1 cellular context compared by ENCODE assay signal in the genomic region with DNA sequence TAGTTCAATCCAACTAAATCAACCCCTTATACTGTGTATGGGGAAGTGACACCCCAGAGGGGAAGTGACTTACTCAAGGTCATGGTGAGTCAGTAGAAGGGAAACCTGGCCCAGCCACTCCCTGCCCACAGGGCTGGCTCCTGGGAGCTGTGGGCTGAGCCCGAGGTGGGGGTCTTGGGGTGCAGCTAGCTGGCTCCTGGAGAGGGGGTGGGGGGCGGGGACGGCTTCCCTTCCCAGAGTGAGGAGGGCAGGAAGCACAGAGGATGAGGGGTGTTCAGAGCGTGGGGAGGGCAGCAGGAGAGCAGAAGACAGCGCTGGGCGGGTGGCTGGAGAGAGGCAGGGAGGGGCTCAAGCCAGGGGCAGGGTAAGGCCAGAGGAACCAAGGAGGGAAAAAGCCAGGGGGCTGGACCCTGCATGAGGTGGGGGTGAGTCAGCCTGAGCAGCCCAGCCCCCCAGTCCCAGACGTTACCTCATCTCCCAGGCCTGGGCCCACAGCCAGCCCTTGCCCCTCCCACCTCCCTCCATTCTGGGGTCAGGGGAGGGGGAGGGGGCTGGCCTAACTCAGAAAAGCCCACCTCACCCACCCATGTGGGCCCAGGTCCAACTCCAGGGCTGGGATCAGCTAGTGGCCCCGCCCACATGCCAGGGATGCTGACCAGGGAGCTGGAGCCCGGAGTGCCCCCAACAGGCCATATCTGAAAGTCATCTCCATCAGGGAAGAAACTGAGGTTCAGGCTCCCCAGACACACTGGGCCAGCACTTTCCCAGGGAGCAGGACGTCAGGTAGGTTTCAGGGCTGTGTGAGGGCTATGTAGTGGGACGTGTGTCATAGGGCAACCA.
A peak's percentile ranks its signal among the peaks of the same experiment; 100 is the strongest.
TF ChIP-seq lines count a peak whose summit lies in the region.

No MANE protein-coding gene starts in this region.

TF ChIP-seq in HEK293, 187 proteins besides CTCF, POLR2A, EP300 and RAD21 (continued from another document and continues in another):
- TF ChIP-seq, protein P1, sequence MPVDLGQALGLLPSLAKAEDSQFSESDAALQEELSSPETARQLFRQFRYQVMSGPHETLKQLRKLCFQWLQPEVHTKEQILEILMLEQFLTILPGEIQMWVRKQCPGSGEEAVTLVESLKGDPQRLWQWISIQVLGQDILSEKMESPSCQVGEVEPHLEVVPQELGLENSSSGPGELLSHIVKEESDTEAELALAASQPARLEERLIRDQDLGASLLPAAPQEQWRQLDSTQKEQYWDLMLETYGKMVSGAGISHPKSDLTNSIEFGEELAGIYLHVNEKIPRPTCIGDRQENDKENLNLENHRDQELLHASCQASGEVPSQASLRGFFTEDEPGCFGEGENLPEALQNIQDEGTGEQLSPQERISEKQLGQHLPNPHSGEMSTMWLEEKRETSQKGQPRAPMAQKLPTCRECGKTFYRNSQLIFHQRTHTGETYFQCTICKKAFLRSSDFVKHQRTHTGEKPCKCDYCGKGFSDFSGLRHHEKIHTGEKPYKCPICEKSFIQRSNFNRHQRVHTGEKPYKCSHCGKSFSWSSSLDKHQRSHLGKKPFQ (tag by site-specific recombination; IDR thresholded peaks at IDR 0.05) = no peak
- TF ChIP-seq, protein P2, sequence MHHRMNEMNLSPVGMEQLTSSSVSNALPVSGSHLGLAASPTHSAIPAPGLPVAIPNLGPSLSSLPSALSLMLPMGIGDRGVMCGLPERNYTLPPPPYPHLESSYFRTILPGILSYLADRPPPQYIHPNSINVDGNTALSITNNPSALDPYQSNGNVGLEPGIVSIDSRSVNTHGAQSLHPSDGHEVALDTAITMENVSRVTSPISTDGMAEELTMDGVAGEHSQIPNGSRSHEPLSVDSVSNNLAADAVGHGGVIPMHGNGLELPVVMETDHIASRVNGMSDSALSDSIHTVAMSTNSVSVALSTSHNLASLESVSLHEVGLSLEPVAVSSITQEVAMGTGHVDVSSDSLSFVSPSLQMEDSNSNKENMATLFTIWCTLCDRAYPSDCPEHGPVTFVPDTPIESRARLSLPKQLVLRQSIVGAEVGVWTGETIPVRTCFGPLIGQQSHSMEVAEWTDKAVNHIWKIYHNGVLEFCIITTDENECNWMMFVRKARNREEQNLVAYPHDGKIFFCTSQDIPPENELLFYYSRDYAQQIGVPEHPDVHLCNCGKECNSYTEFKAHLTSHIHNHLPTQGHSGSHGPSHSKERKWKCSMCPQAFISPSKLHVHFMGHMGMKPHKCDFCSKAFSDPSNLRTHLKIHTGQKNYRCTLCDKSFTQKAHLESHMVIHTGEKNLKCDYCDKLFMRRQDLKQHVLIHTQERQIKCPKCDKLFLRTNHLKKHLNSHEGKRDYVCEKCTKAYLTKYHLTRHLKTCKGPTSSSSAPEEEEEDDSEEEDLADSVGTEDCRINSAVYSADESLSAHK (tag by site-specific recombination; IDR thresholded peaks at IDR 0.05) = no peak
- TF ChIP-seq, protein P3, sequence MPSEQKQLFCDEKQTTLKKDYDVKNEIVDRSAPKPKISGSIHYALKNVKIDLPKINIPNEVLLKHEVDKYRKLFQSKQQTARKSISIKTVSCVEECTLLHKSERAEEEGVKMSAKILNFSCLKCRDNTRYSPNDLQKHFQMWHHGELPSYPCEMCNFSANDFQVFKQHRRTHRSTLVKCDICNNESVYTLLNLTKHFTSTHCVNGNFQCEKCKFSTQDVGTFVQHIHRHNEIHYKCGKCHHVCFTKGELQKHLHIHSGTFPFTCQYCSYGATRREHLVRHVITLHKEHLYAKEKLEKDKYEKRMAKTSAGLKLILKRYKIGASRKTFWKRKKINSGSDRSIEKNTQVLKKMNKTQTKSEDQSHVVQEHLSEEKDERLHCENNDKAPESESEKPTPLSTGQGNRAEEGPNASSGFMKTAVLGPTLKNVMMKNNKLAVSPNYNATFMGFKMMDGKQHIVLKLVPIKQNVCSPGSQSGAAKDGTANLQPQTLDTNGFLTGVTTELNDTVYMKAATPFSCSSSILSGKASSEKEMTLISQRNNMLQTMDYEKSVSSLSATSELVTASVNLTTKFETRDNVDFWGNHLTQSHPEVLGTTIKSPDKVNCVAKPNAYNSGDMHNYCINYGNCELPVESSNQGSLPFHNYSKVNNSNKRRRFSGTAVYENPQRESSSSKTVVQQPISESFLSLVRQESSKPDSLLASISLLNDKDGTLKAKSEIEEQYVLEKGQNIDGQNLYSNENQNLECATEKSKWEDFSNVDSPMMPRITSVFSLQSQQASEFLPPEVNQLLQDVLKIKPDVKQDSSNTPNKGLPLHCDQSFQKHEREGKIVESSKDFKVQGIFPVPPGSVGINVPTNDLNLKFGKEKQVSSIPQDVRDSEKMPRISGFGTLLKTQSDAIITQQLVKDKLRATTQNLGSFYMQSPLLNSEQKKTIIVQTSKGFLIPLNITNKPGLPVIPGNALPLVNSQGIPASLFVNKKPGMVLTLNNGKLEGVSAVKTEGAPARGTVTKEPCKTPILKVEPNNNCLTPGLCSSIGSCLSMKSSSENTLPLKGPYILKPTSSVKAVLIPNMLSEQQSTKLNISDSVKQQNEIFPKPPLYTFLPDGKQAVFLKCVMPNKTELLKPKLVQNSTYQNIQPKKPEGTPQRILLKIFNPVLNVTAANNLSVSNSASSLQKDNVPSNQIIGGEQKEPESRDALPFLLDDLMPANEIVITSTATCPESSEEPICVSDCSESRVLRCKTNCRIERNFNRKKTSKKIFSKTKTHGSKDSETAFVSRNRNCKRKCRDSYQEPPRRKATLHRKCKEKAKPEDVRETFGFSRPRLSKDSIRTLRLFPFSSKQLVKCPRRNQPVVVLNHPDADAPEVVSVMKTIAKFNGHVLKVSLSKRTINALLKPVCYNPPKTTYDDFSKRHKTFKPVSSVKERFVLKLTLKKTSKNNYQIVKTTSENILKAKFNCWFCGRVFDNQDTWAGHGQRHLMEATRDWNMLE (tag by site-specific recombination; conservative IDR thresholded peaks at IDR 0.05; ENCODE audit: low read depth) = no peak
- TF ChIP-seq, protein P4, sequence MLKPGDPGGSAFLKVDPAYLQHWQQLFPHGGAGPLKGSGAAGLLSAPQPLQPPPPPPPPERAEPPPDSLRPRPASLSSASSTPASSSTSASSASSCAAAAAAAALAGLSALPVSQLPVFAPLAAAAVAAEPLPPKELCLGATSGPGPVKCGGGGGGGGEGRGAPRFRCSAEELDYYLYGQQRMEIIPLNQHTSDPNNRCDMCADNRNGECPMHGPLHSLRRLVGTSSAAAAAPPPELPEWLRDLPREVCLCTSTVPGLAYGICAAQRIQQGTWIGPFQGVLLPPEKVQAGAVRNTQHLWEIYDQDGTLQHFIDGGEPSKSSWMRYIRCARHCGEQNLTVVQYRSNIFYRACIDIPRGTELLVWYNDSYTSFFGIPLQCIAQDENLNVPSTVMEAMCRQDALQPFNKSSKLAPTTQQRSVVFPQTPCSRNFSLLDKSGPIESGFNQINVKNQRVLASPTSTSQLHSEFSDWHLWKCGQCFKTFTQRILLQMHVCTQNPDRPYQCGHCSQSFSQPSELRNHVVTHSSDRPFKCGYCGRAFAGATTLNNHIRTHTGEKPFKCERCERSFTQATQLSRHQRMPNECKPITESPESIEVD (tag by site-specific recombination; IDR thresholded peaks at IDR 0.05) = no peak
- TF ChIP-seq ZNF37A (tag by site-specific recombination; IDR thresholded peaks at IDR 0.05) (no peak), EGR2 (tag by site-specific recombination; IDR thresholded peaks at IDR 0.05; ENCODE audit: low read depth) (peak; percentile 62), ZNF292 (tag by site-specific recombination; IDR thresholded peaks at IDR 0.05; ENCODE audit: borderline replicate concordance, low read depth) (no peak), ZNF549 (tag by site-specific recombination; IDR thresholded peaks at IDR 0.05) (no peak), ZSCAN30 (tag by site-specific recombination; IDR thresholded peaks at IDR 0.05) (no peak), ZBTB1 (tag by site-specific recombination; IDR thresholded peaks at IDR 0.05) (no peak), ZNF133 (tag by site-specific recombination; IDR thresholded peaks at IDR 0.05) (no peak), ZBTB20 (tag by site-specific recombination; IDR thresholded peaks at IDR 0.05) (no peak), ZNF548 (tag by site-specific recombination; IDR thresholded peaks at IDR 0.05) (no peak), ZNF112 (tag by site-specific recombination; IDR thresholded peaks at IDR 0.05) (no peak), ZNF404 (tag by site-specific recombination; IDR thresholded peaks at IDR 0.05) (no peak), ZFHX2 (tag by site-specific recombination; conservative IDR thresholded peaks at IDR 0.05) (peak; percentile 68), ZBTB8A (tag by site-specific recombination; IDR thresholded peaks at IDR 0.05) (no peak), KLF8 (tag by site-specific recombination; IDR thresholded peaks at IDR 0.05) (no peak), ZNF366 (tag by site-specific recombination; conservative IDR thresholded peaks at IDR 0.05) (peak; percentile 87), ZNF184 (tag by site-specific recombination; IDR thresholded peaks at IDR 0.05) (no peak), ZNF416 (tag by site-specific recombination; IDR thresholded peaks at IDR 0.05) (no peak), ZNF792 (tag by site-specific recombination; IDR thresholded peaks at IDR 0.05) (no peak), KLF9 (tag by site-specific recombination; IDR thresholded peaks at IDR 0.05; ENCODE audit: low read depth) (peak; percentile 87), ZEB2 (tag by site-specific recombination; IDR thresholded peaks at IDR 0.05) (no peak; the same call in 1 of the 2 replicates), SP3 (tag by site-specific recombination; IDR thresholded peaks at IDR 0.05) (peak; percentile 79), ZNF776 (tag by site-specific recombination; IDR thresholded peaks at IDR 0.05; ENCODE audit: borderline replicate concordance) (no peak), ZNF211 (tag by site-specific recombination; IDR thresholded peaks at IDR 0.05; ENCODE audit: low read depth) (no peak), KLF10 (tag by site-specific recombination; IDR thresholded peaks at IDR 0.05) (peak; percentile 71), ZNF501 (tag by site-specific recombination; IDR thresholded peaks at IDR 0.05) (no peak), ZBTB17 (tag by site-specific recombination; IDR thresholded peaks at IDR 0.05) (no peak), GLI2 (tag by site-specific recombination; IDR thresholded peaks at IDR 0.05; ENCODE audit: borderline replicate concordance, low read depth) (no peak), TCF7L2 (IDR thresholded peaks at IDR 0.05; ENCODE audit: borderline replicate concordance, low read depth, low read length) (no peak), SCRT1 (tag by site-specific recombination; IDR thresholded peaks at IDR 0.05; ENCODE audit: borderline replicate concordance) (no peak), ZNF571 (tag by site-specific recombination; IDR thresholded peaks at IDR 0.05) (no peak), ZNF350 (tag by site-specific recombination; IDR thresholded peaks at IDR 0.05) (no peak)
- TF ChIP-seq, protein P5, sequence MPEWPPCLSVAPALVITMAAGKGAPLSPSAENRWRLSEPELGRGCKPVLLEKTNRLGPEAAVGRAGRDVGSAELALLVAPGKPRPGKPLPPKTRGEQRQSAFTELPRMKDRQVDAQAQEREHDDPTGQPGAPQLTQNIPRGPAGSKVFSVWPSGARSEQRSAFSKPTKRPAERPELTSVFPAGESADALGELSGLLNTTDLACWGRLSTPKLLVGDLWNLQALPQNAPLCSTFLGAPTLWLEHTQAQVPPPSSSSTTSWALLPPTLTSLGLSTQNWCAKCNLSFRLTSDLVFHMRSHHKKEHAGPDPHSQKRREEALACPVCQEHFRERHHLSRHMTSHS (tag by site-specific recombination; IDR thresholded peaks at IDR 0.05) = no peak
- TF ChIP-seq, protein P6, sequence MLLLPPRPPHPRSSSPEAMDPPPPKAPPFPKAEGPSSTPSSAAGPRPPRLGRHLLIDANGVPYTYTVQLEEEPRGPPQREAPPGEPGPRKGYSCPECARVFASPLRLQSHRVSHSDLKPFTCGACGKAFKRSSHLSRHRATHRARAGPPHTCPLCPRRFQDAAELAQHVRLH (tag by site-specific recombination; IDR thresholded peaks at IDR 0.05) = no peak
- TF ChIP-seq, protein P7, sequence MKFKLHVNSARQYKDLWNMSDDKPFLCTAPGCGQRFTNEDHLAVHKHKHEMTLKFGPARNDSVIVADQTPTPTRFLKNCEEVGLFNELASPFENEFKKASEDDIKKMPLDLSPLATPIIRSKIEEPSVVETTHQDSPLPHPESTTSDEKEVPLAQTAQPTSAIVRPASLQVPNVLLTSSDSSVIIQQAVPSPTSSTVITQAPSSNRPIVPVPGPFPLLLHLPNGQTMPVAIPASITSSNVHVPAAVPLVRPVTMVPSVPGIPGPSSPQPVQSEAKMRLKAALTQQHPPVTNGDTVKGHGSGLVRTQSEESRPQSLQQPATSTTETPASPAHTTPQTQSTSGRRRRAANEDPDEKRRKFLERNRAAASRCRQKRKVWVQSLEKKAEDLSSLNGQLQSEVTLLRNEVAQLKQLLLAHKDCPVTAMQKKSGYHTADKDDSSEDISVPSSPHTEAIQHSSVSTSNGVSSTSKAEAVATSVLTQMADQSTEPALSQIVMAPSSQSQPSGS (tag by site-specific recombination; IDR thresholded peaks at IDR 0.05; ENCODE audit: low read depth) = no peak
- TF ChIP-seq, protein P8, sequence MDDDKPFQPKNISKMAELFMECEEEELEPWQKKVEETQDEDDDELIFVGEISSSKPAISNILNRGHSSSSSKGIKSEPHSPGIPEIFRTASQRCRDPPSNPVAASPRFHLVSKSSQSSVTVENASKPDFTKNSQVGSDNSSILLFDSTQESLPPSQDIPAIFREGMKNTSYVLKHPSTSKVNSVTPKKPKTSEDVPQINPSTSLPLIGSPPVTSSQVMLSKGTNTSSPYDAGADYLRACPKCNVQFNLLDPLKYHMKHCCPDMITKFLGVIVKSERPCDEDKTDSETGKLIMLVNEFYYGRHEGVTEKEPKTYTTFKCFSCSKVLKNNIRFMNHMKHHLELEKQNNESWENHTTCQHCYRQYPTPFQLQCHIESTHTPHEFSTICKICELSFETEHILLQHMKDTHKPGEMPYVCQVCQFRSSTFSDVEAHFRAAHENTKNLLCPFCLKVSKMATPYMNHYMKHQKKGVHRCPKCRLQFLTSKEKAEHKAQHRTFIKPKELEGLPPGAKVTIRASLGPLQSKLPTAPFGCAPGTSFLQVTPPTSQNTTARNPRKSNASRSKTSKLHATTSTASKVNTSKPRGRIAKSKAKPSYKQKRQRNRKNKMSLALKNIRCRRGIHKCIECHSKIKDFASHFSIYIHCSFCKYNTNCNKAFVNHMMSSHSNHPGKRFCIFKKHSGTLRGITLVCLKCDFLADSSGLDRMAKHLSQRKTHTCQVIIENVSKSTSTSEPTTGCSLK (tag by site-specific recombination; IDR thresholded peaks at IDR 0.05) = no peak
- TF ChIP-seq, protein P9, sequence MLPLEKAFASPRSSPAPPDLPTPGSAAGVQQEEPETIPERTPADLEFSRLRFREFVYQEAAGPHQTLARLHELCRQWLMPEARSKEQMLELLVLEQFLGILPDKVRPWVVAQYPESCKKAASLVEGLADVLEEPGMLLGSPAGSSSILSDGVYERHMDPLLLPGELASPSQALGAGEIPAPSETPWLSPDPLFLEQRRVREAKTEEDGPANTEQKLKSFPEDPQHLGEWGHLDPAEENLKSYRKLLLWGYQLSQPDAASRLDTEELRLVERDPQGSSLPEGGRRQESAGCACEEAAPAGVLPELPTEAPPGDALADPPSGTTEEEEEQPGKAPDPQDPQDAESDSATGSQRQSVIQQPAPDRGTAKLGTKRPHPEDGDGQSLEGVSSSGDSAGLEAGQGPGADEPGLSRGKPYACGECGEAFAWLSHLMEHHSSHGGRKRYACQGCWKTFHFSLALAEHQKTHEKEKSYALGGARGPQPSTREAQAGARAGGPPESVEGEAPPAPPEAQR (tag by site-specific recombination; IDR thresholded peaks at IDR 0.05) = no peak
- TF ChIP-seq, protein P10, sequence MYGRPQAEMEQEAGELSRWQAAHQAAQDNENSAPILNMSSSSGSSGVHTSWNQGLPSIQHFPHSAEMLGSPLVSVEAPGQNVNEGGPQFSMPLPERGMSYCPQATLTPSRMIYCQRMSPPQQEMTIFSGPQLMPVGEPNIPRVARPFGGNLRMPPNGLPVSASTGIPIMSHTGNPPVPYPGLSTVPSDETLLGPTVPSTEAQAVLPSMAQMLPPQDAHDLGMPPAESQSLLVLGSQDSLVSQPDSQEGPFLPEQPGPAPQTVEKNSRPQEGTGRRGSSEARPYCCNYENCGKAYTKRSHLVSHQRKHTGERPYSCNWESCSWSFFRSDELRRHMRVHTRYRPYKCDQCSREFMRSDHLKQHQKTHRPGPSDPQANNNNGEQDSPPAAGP (tag by site-specific recombination; IDR thresholded peaks at IDR 0.05) = peak; percentile 97
